20 cellular contexts compared by ENCODE assay signal in the genomic region with DNA sequence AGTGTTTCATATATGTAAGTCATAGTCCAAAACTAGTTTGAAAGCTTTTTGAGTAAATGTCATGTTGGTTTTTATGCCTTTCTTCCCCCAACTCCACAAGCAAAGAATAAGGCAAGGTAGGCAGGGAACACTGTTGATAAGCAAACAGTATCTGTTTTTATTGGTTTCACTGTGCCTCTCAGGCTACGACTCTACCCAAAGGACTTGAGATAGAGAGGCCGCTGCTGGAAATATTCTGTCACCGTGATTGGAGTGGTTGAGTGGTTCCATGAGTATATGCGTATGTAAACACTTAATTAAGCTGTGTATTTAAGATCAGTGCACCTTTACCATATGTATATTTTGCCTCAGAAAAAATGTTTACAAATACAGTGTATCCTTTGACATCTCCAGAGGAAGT.
DNase-seq lines count a peak whose midpoint lies in the region; ATAC-seq and TF ChIP-seq lines count a peak whose summit lies in the region.
"Had no signal": no experiment of that assay in that cellular context is flagged by ENCODE, and none has a peak within 500 bp of the region (broad histone marks: within the 10 kb centered on the region; RNA-seq: fewer than 3 reads in every experiment).

No MANE protein-coding gene starts in this region.

- WGBS in GM23248 (ENCODE audit: low coverage in 1 of 2, low lambda C conversion rate in 2 of 2, missing lambda C conversion rate in 2 of 2), 2 experiments: 96 to 98% methylated on average over 4 of the region's 4 CpGs

- H2AFZ ChIP-seq in GM23248: no peak overlapping the region

- in situ Hi-C loops in GM23248 (cut with MboI): no loop called here

- peak; percentile 69 for ATAC-seq in Right ventricle myocardium superior (ENCODE audit: poor library complexity)
- peak; percentile 60 for ATAC-seq in upper lobe of right lung
- no peak for ATAC-seq in GM19395 (IDR thresholded peaks at IDR 0.05; ENCODE audit: unreplicated experiment)
- ATAC-seq: activated T-cell treated with anti-CD3 and anti-CD28 coated beads, Interleukin-2, amount 50 U/mL, for 72 hours; effector memory CD8-positive, alpha-beta T cell; stimulated activated memory B cell treated with anti-CD40 and anti-IgM and Interleukin-4, amounts not matched to agents 10 μg/mL and 1 μg/mL and 100 μg/mL, for 72 hours had no signal

- peaks cover 0 to 6% of the 10 kb centered on the region in 2 donors for H3K4me1 ChIP-seq in right atrium auricular region
- H3K4me1 ChIP-seq in upper lobe of right lung: no peaks in the 10 kb centered on the region
- H3K4me1 ChIP-seq in GM23248 (ENCODE audit: insufficient read depth): no peaks in the 10 kb centered on the region
- H3K4me1 ChIP-seq: esophagus squamous epithelium had no signal

- no peaks in the 10 kb centered on the region for H3K9me2 ChIP-seq in GM23248 (ENCODE audit: insufficient read depth)

- no peak overlapping the region for H3K27ac ChIP-seq in right atrium auricular region
- H3K27ac ChIP-seq in upper lobe of right lung: no peak overlapping the region
- no peak overlapping the region for H3K27ac ChIP-seq in GM23248
- H3K27ac ChIP-seq: BLaER1 treated with 17β-estradiol and CSF1 and Interleukin-3, amounts not matched to agents 10 nM and 100 nM; esophagus squamous epithelium; thoracic aorta had no signal

- H3K9me3 ChIP-seq in right atrium auricular region (no peaks in the 10 kb centered on the region), upper lobe of right lung (no peaks in the 10 kb centered on the region), GM23248 (ENCODE audit: low read depth) (no peaks in the 10 kb centered on the region)
- H3K9me3 ChIP-seq: BLaER1 treated with 17β-estradiol and CSF1 and Interleukin-3, amounts not matched to agents 10 nM and 100 nM; esophagus squamous epithelium; thoracic aorta had no signal

- intact Hi-C loops in Right ventricle myocardium superior (cut with DNase I): no loop called here
- intact Hi-C loops in upper lobe of right lung (cut with DNase I): no loop called here

- H4K20me1 ChIP-seq in GM23248 (ENCODE audit: insufficient read depth): no peaks in the 10 kb centered on the region

- H3F3A ChIP-seq in GM23248 (ENCODE audit: insufficient read depth): no peaks in the 10 kb centered on the region

- H3K27me3 ChIP-seq in right atrium auricular region: no peaks in the 10 kb centered on the region
- H3K27me3 ChIP-seq in upper lobe of right lung: no peaks in the 10 kb centered on the region
- no peaks in the 10 kb centered on the region for H3K27me3 ChIP-seq in GM23248 (replicated peaks; ENCODE audit: insufficient read depth)
- H3K27me3 ChIP-seq: BLaER1 treated with 17β-estradiol and CSF1 and Interleukin-3, amounts not matched to agents 10 nM and 100 nM; esophagus squamous epithelium had no signal

- TF ChIP-seq CTCF in right atrium auricular region (IDR thresholded peaks at IDR 0.05) (no peak), upper lobe of right lung (IDR thresholded peaks at IDR 0.05) (no peak)

- no peak overlapping the region for H3K9ac ChIP-seq in GM23248
- H3K9ac ChIP-seq: BLaER1 treated with 17β-estradiol and CSF1 and Interleukin-3, amounts not matched to agents 10 nM and 100 nM had no signal

- no peaks in the 10 kb centered on the region for H3K79me2 ChIP-seq in GM23248 (ENCODE audit: insufficient read depth)

- H3K4me3 ChIP-seq in right atrium auricular region (no peak overlapping the region), upper lobe of right lung (no peak overlapping the region), GM23248 (no peak overlapping the region)
- H3K4me3 ChIP-seq: BLaER1 treated with 17β-estradiol and CSF1 and Interleukin-3, amounts not matched to agents 10 nM and 100 nM; esophagus squamous epithelium; thoracic aorta had no signal

- H3K36me3 ChIP-seq in right atrium auricular region (no peaks in the 10 kb centered on the region), upper lobe of right lung (no peaks in the 10 kb centered on the region), GM23248 (ENCODE audit: low read depth) (no peaks in the 10 kb centered on the region)
- H3K36me3 ChIP-seq: esophagus squamous epithelium, thoracic aorta had no signal

- DNase-seq in Right ventricle myocardium superior: no peak
- DNase-seq in right atrium auricular region (ENCODE audit: low spot score): no peak
- DNase-seq in NCI-H1436 treated with DMSO at 0.1 percent for 48 hours (lab: John Stamatoyannopoulos, UW): peak; percentile 76
- peak; percentile 62 for DNase-seq in NCI-H774 (lab: John Stamatoyannopoulos, UW)
- DNase-seq in upper lobe of right lung: no peak
- no peak for DNase-seq in activated CD4-positive, alpha-beta T cell treated with anti-CD3 and anti-CD28 coated beads, Interleukin-2, amount 50 U/mL, for 1 hour
- no peak for DNase-seq in GM23248
- DNase-seq: ACHN; activated CD4-positive, CD25-positive, alpha-beta regulatory T cell; activated T-cell treated with anti-CD3 and anti-CD28 coated beads, Interleukin-2, amount 50 U/mL, for 72 hours; effector memory CD8-positive, alpha-beta T cell; esophagus squamous epithelium; Kasumi-1; left cardiac atrium; NCI-H82; posterior cingulate gyrus had no signal

- H3K4me2 ChIP-seq in GM23248 (ENCODE audit: unreplicated experiment): no peak overlapping the region

Comparison
In these comparisons a context has a peak if more than half of its experiments do, and no peak if none do; other contexts are left out.
1. DNase-seq: peak in NCI-H1436 treated with DMSO at 0.1 percent for 48 hours (single experiment) and NCI-H774 (single experiment); none in Right ventricle myocardium superior (single experiment), right atrium auricular region (single experiment), upper lobe of right lung (single experiment), activated CD4-positive, alpha-beta T cell treated with anti-CD3 and anti-CD28 coated beads, Interleukin-2, amount 50 U/mL, for 1 hour (single experiment) and GM23248 (single experiment).